In genomic region chr20:20894280-20894679, GRCh38 we compare ENCODE assay signal across 19 cellular contexts.
"Had no signal": no experiment of that assay in that cellular context is flagged by ENCODE, and none has a peak within 500 bp of the region (broad histone marks: within the 10 kb centered on the region; RNA-seq: fewer than 3 reads in every experiment).

No MANE protein-coding gene starts in this region.

- H3K4me3 Mint-ChIP-seq: activated CD8-positive, alpha-beta T cell treated with anti-CD3 and anti-CD28 coated beads for 36 hours; activated naive CD4-positive, alpha-beta T cell treated with anti-CD3 and anti-CD28 coated beads for 36 hours; activated T-helper 17 cell treated with anti-CD3 and anti-CD28 coated beads, Interleukin-2, amount 50 U/mL, for 72 hours; brain; endodermal cell; natural killer cell; stimulated activated naive B cell treated with anti-CD40 and anti-IgM and Interleukin-4, amounts not matched to agents 10 μg/mL and 1 μg/mL and 100 μg/mL, for 72 hours had no signal

- H3K27me3 ChIP-seq: pancreas had no signal

- H3K4me1 Mint-ChIP-seq: activated T-helper 17 cell treated with anti-CD3 and anti-CD28 coated beads, Interleukin-2, amount 50 U/mL, for 72 hours; natural killer cell; stimulated activated naive B cell treated with anti-CD40 and anti-IgM and Interleukin-4, amounts not matched to agents 10 μg/mL and 1 μg/mL and 100 μg/mL, for 72 hours had no signal

- FAIRE-seq: colon, pancreas had no signal

- H3K4me3 ChIP-seq: dorsolateral prefrontal cortex, lower lobe of right lung, pancreas had no signal

- ATAC-seq: activated CD8-positive, alpha-beta T cell treated with anti-CD3 and anti-CD28 coated beads for 36 hours; activated T-helper 17 cell treated with anti-CD3 and anti-CD28 coated beads, Interleukin-2, amount 50 U/mL, for 72 hours; natural killer cell; pancreas; stimulated activated naive B cell treated with anti-CD40 and anti-IgM and Interleukin-4, amounts not matched to agents 10 μg/mL and 1 μg/mL and 100 μg/mL, for 72 hours had no signal

- H3K4me1 ChIP-seq: lower lobe of right lung, pancreas had no signal

- H3K36me3 ChIP-seq: lower lobe of right lung, neutrophil, pancreas had no signal

- H3K36me3 Mint-ChIP-seq: brain; natural killer cell; stimulated activated naive B cell treated with anti-CD40 and anti-IgM and Interleukin-4, amounts not matched to agents 10 μg/mL and 1 μg/mL and 100 μg/mL, for 72 hours had no signal

- H3K27ac Mint-ChIP-seq: activated CD8-positive, alpha-beta T cell treated with anti-CD3 and anti-CD28 coated beads for 36 hours; activated naive CD4-positive, alpha-beta T cell treated with anti-CD3 and anti-CD28 coated beads for 36 hours; activated T-helper 17 cell treated with anti-CD3 and anti-CD28 coated beads, Interleukin-2, amount 50 U/mL, for 72 hours; brain; endodermal cell; natural killer cell; stimulated activated naive B cell treated with anti-CD40 and anti-IgM and Interleukin-4, amounts not matched to agents 10 μg/mL and 1 μg/mL and 100 μg/mL, for 72 hours had no signal

- H3K9me3 ChIP-seq: lower lobe of right lung, neutrophil, pancreas had no signal

- H3K27ac ChIP-seq: dorsolateral prefrontal cortex, epithelial cell of prostate, lower lobe of right lung, neutrophil, pancreas had no signal

- DNase-seq: activated CD4-positive, alpha-beta T cell treated with anti-CD3 and anti-CD28 coated beads for 48 hours; activated CD4-positive, CD25-positive, alpha-beta regulatory T cell; activated CD8-positive, alpha-beta T cell treated with anti-CD3 and anti-CD28 coated beads for 36 hours; activated naive CD4-positive, alpha-beta T cell treated with anti-CD3 and anti-CD28 coated beads for 36 hours; activated T-cell treated with anti-CD3 and anti-CD28 coated beads, Interleukin-2, amount 50 U/mL, for 1 hour; central memory CD4-positive, alpha-beta T cell; dorsolateral prefrontal cortex; endodermal cell; foreskin fibroblast; lower lobe of right lung; natural killer cell; pancreas; stimulated activated naive B cell treated with anti-CD40 and anti-IgM and Interleukin-4, amounts not matched to agents 10 μg/mL and 1 μg/mL and 100 μg/mL, for 72 hours; T-helper 9 cell had no signal

- H3K9me3 Mint-ChIP-seq: activated CD8-positive, alpha-beta T cell treated with anti-CD3 and anti-CD28 coated beads for 36 hours; activated naive CD4-positive, alpha-beta T cell treated with anti-CD3 and anti-CD28 coated beads for 36 hours; activated T-helper 17 cell treated with anti-CD3 and anti-CD28 coated beads, Interleukin-2, amount 50 U/mL, for 72 hours; natural killer cell had no signal
